Comparison of ENCODE assay signal across 1 cellular context in genomic region chr9:75709698-75710097, GRCh38.
TF ChIP-seq lines count a peak whose summit lies in the region.

No MANE protein-coding gene starts in this region.

TF ChIP-seq in H1, 55 proteins besides CTCF, POLR2A, EP300 and RAD21 (continued from another document):
- TF ChIP-seq CHD7 (IDR thresholded peaks at IDR 0.05; ENCODE audit: insufficient replicate concordance, low read length) = no peak
- no peak for TF ChIP-seq POLR2AphosphoS5 (IDR thresholded peaks at IDR 0.05; ENCODE audit: low read depth, low read length)
- no peak for TF ChIP-seq BACH1 (IDR thresholded peaks at IDR 0.05; ENCODE audit: low read length)
TF ChIP-seq in H1: peak in this region for 0.
